In genomic region chr12:4116251-4117111, GRCh38 we compare ENCODE assay signal across 10 cellular contexts.
DNase-seq lines count a peak whose midpoint lies in the region; ATAC-seq and TF ChIP-seq lines count a peak whose summit lies in the region.
"Had no signal": no experiment of that assay in that cellular context is flagged by ENCODE, and none has a peak within 500 bp of the region (broad histone marks: within the 10 kb centered on the region; RNA-seq: fewer than 3 reads in every experiment).

No MANE protein-coding gene starts in this region.

- no peaks in the 10 kb centered on the region for H3K36me3 ChIP-seq in BJ (ENCODE audit: control insufficient read depth, insufficient read depth, low read length)

- peak; percentile 19 for DNase-seq in BJ (ENCODE audit: low read depth)
- peak; percentile 64 for DNase-seq in HPDE6-E6E7 (ENCODE audit: extremely low spot score)
- DNase-seq in astrocyte of the spinal cord (ENCODE audit: low read depth, low spot score), result peak; percentile 43
- peak; percentile 59 to 80 for DNase-seq in left colon
- DNase-seq in stimulated activated CD4-positive, alpha-beta T cell treated with anti-CD3 and anti-CD28 coated beads, Interleukin-4, amount 100 ng/mL, for 1 hour, result no peak
- no peak for DNase-seq in RKO (ENCODE audit: low spot score)
- no peak for DNase-seq in NCI-H2227 (lab: John Stamatoyannopoulos, UW; ENCODE audit: unreplicated experiment)
- DNase-seq: stimulated activated naive CD8-positive, alpha-beta T cell treated with anti-CD3 and anti-CD28 coated beads, Interleukin-15, amount 100 ng/mL, for 72 hours had no signal

- ATAC-seq in left colon (peak; percentile 72), GM21423 (IDR thresholded peaks at IDR 0.05; ENCODE audit: unreplicated experiment) (no peak)
- ATAC-seq: activated CD4-positive, CD25-positive, alpha-beta regulatory T cell treated with anti-CD3 and anti-CD28 coated beads, Interleukin-2, amount 50 U/mL, for 24 hours; stimulated activated naive CD8-positive, alpha-beta T cell treated with anti-CD3 and anti-CD28 coated beads, Interleukin-15, amount 100 ng/mL, for 72 hours had no signal

- intact Hi-C loops in left colon (cut with DNase I, micrococcal nuclease), result loop anchor here in 1 of 2 donors (5.0 kb wide), 1 partner anchor 156 kb away; the partner anchor contains the start of gene CCND2

- POLR2A ChIA-PET in BJ (lab: Charles Lee), result no interaction called here

- H3K4me3 ChIP-seq in BJ (ENCODE audit: low read depth, low read length) (no peak overlapping the region), astrocyte of the spinal cord (ENCODE audit: low read depth, low read length) (no peak overlapping the region)

- TF ChIP-seq CTCF in BJ (IDR thresholded peaks at IDR 0.05; ENCODE audit: insufficient read depth, low read depth, low read length) (no peak), astrocyte of the spinal cord (IDR thresholded peaks at IDR 0.05; ENCODE audit: low read depth, low read length) (no peak)

- CTCF ChIA-PET in BJ (lab: Yijun Ruan, JAX), result interaction anchor here (0.9 to 5.9 kb wide), 4 partner anchors 9 to 160 kb away, joined by 3 to 30 read pairs (median 4); no protein-coding TSS in a partner anchor

- H3K27me3 ChIP-seq in BJ (ENCODE audit: control insufficient read depth, insufficient read depth, low read length), result no peaks in the 10 kb centered on the region; the same call in none of the 2 replicates

- in situ Hi-C loops in astrocyte of the spinal cord (cut with HindIII; ENCODE audit: low sequenced_read_pairs), result no loop called here

Comparison
In these comparisons a context has a peak if more than half of its experiments do, and no peak if none do; other contexts are left out.
1. DNase-seq: peak in BJ (single experiment), HPDE6-E6E7 (single experiment), astrocyte of the spinal cord (single experiment) and left colon (2 of 2); none in stimulated activated CD4-positive, alpha-beta T cell treated with anti-CD3 and anti-CD28 coated beads, Interleukin-4, amount 100 ng/mL, for 1 hour (single experiment), RKO (single experiment) and NCI-H2227 (single experiment).